ENCODE assay signal across 10 cellular contexts in the genomic region with DNA sequence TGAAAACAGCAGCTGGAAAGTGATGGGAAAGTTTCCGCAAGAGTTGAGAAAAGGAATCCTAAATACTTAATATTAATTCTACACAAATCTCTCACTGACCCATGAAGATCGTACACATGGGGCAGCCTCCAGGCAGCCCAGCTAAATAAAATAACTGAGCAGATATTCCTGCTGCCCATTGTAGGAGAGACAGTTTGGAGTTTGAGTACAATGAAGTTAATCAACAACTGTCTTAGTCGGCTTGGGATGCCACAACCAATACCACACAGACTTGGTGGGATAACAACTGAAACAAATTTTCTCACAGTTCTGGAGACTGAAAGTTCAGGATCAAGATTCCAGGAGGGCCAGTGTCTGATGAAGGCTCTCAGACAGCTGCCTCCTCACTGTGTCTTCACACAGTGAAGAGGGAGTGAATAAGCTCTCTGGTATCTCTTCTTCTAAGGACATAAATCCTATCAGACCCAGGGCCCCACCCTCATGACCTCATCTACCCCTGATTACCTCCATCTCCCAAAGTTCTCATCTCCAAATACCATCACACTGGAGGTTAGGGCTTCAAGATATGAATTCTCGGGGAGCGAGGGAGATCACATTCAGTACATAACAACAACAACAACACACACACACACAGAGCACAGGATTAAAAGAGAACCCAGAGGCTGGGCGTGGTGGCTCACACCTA. TPM values are rescaled to one million over a fixed set of nuclear protein-coding genes. Genes with fewer than 3 reads are reported as not detected.
DNase-seq lines count a peak whose midpoint lies in the region; ATAC-seq, FAIRE-seq and TF ChIP-seq lines count a peak whose summit lies in the region.
"Had no signal": no experiment of that assay in that cellular context is flagged by ENCODE, and none has a peak within 500 bp of the region (broad histone marks: within the 10 kb centered on the region; RNA-seq: fewer than 3 reads in every experiment).

No MANE protein-coding gene starts in this region.

- H3K36me3 ChIP-seq in keratinocyte (ENCODE audit: control insufficient read depth in 2 of 2, extremely low read depth in 1 of 2, insufficient read depth in 2 of 2, low read length in 2 of 2) = peaks cover 0 to 8% of the 10 kb centered on the region in 2 experiments

- H3K4me2 ChIP-seq in keratinocyte (ENCODE audit: control insufficient read depth, extremely low read depth, insufficient read depth, low read depth, low read length) = no peak overlapping the region

- H4K20me1 ChIP-seq in keratinocyte (ENCODE audit: control insufficient read depth, extremely low read depth, insufficient read depth, low read length) = no peaks in the 10 kb centered on the region

- H3K9me3 Mint-ChIP-seq in activated naive CD8-positive, alpha-beta T cell treated with anti-CD3 and anti-CD28 coated beads, Interleukin-2, amount 50 U/mL, for 24 hours = no peaks in the 10 kb centered on the region
- no peaks in the 10 kb centered on the region for H3K9me3 Mint-ChIP-seq in activated naive CD4-positive, alpha-beta T cell treated with anti-CD3 and anti-CD28 coated beads, Interleukin-2, amount 50 U/mL, for 72 hours

- peaks cover 87% of the 10 kb centered on the region for H3K79me2 ChIP-seq in keratinocyte (ENCODE audit: control insufficient read depth, insufficient read depth, low read length)

- H3K4me3 ChIP-seq in keratinocyte (ENCODE audit: control insufficient read depth in 2 of 3, extremely low read depth in 1 of 3, insufficient read depth in 2 of 3, low read depth in 1 of 3, low read length in 3 of 3) = no peak overlapping the region

- no peak for TF ChIP-seq CTCF in keratinocyte (optimal IDR thresholded peaks at IDR 0.05 in 1 of 3, IDR thresholded peaks at IDR 0.05 in 1 of 3, conservative IDR thresholded peaks at IDR 0.05 in 1 of 3; ENCODE audit: extremely low read depth in 1 of 3, insufficient read depth in 2 of 3, low read length in 3 of 3)

- no peaks in the 10 kb centered on the region for H3K9me3 ChIP-seq in keratinocyte (ENCODE audit: control insufficient read depth, low read depth, low read length)

- no peak for ATAC-seq in activated naive CD8-positive, alpha-beta T cell treated with anti-CD3 and anti-CD28 coated beads, Interleukin-2, amount 50 U/mL, for 24 hours
- no peak for ATAC-seq in HG03571 (IDR thresholded peaks at IDR 0.05; ENCODE audit: unreplicated experiment)
- ATAC-seq in activated naive CD4-positive, alpha-beta T cell treated with anti-CD3 and anti-CD28 coated beads, Interleukin-2, amount 50 U/mL, for 72 hours = no peak

- H3K36me3 Mint-ChIP-seq in activated naive CD8-positive, alpha-beta T cell treated with anti-CD3 and anti-CD28 coated beads, Interleukin-2, amount 50 U/mL, for 24 hours (ENCODE audit: low read depth) = peaks cover 26% of the 10 kb centered on the region
- peaks cover 0 to 16% of the 10 kb centered on the region in 2 donors for H3K36me3 Mint-ChIP-seq in activated naive CD4-positive, alpha-beta T cell treated with anti-CD3 and anti-CD28 coated beads, Interleukin-2, amount 50 U/mL, for 72 hours

- FAIRE-seq in keratinocyte (lab: Jason Lieb, UNC) = peak; percentile 9

- dilution Hi-C loops in keratinocyte (cut with MboI; ENCODE audit: extremely low pct_ligation_motif_present, low sequenced_read_pairs) = no loop called here

- no peaks in the 10 kb centered on the region for H3K27me3 Mint-ChIP-seq in activated naive CD8-positive, alpha-beta T cell treated with anti-CD3 and anti-CD28 coated beads, Interleukin-2, amount 50 U/mL, for 24 hours

- H3K27me3 ChIP-seq in keratinocyte (ENCODE audit: control insufficient read depth, extremely low read depth, insufficient read depth, low read length) = no peaks in the 10 kb centered on the region

- H3K9me1 ChIP-seq in keratinocyte (ENCODE audit: control insufficient read depth, extremely low read depth, insufficient read depth, low read length) = no peaks in the 10 kb centered on the region

- H3K4me1 ChIP-seq in keratinocyte (ENCODE audit: control insufficient read depth, extremely low read depth, insufficient read depth, low read length) = peaks cover 10% of the 10 kb centered on the region

- DNase-seq in A172 (ENCODE audit: low spot score) (peak; percentile 80), GM04504 (ENCODE audit: low read depth) (peak; percentile 50), keratinocyte (ENCODE audit: low read depth, low spot score) (no peak), SKM-1 (lab: John Stamatoyannopoulos, UW; ENCODE audit: unreplicated experiment) (no peak)
- DNase-seq in activated naive CD8-positive, alpha-beta T cell treated with anti-CD3 and anti-CD28 coated beads, Interleukin-2, amount 50 U/mL, for 24 hours = no peak
- DNase-seq in stimulated activated naive CD4-positive, alpha-beta T cell (lab: John Stamatoyannopoulos, UW) = no peak
- no peak for DNase-seq in activated naive CD4-positive, alpha-beta T cell treated with anti-CD3 and anti-CD28 coated beads, Interleukin-2, amount 50 U/mL, for 72 hours (ENCODE audit: low spot score in 2 of 2)
- DNase-seq: activated effector memory CD4-positive, alpha-beta T cell treated with anti-CD3 and anti-CD28 coated beads, Interleukin-2, amount 50 U/mL, for 16 hours; NCI-H510A treated with DMSO at 0.1 percent for 48 hours had no signal

- no peak overlapping the region for H3K4me3 Mint-ChIP-seq in activated naive CD8-positive, alpha-beta T cell treated with anti-CD3 and anti-CD28 coated beads, Interleukin-2, amount 50 U/mL, for 24 hours

- H3K27ac ChIP-seq in keratinocyte (ENCODE audit: control insufficient read depth, insufficient read depth, low read length) = no peak overlapping the region

- H3K4me1 Mint-ChIP-seq in activated naive CD8-positive, alpha-beta T cell treated with anti-CD3 and anti-CD28 coated beads, Interleukin-2, amount 50 U/mL, for 24 hours = peaks cover 29% of the 10 kb centered on the region

- H3K9ac ChIP-seq in keratinocyte (ENCODE audit: control insufficient read depth, extremely low read depth, insufficient read depth, low read length) = no peak overlapping the region

- no peak overlapping the region for H2AFZ ChIP-seq in keratinocyte (ENCODE audit: control insufficient read depth, low read length)

- H3K27ac Mint-ChIP-seq in activated naive CD8-positive, alpha-beta T cell treated with anti-CD3 and anti-CD28 coated beads, Interleukin-2, amount 50 U/mL, for 24 hours = peak overlapping the region; percentile 42
- no peak overlapping the region for H3K27ac Mint-ChIP-seq in activated naive CD4-positive, alpha-beta T cell treated with anti-CD3 and anti-CD28 coated beads, Interleukin-2, amount 50 U/mL, for 72 hours

RNA-seq across cellular contexts. Expression of gene TRPM7, which starts 9.7 kb away (rescaled TPM):
- total RNA-seq in A172 (2014; rRNA removed; shearing (Covaris generic)) = 27.7 and 31.2 TPM in 2 replicates
- polyA plus RNA-seq in keratinocyte = 14.4 to 25.4 TPM (median 19.6 TPM) in 3 replicates
- polyA plus RNA-seq in keratinocyte (2011; ENCODE audit: low read depth) = 67.0 TPM
- polyA plus RNA-seq in keratinocyte (2011; cell fraction: cytosol; rRNA removed) = 7.1 and 14.7 TPM in 2 replicates
- polyA plus RNA-seq in keratinocyte (2011; cell fraction: nucleus; rRNA removed) = 28.7 and 41.4 TPM in 2 replicates
- 12.4 and 14.8 TPM in 2 replicates for polyA plus RNA-seq in keratinocyte (2012; ENCODE audit: low replicate concordance)
- polyA minus RNA-seq in keratinocyte = 2.6 to 56.2 TPM (median 27.1 TPM) in 3 replicates
- 16.1 TPM for polyA minus RNA-seq in keratinocyte (2011; cell fraction: cytosol; rRNA and poly(A)+ RNA removed)
- 54.0 and 103 TPM in 2 replicates for polyA minus RNA-seq in keratinocyte (2011; cell fraction: nucleus; rRNA and poly(A)+ RNA removed)
- 10 to 100 TPM; 48.3 to 55.8 TPM for total RNA-seq in activated naive CD4-positive, alpha-beta T cell treated with anti-CD3 and anti-CD28 coated beads, Interleukin-2, amount 50 U/mL, for 72 hours

Comparison
In these comparisons a context has a peak if more than half of its experiments do, and no peak if none do; other contexts are left out.
1. DNase-seq: peak in A172 (single experiment) and GM04504 (single experiment); none in activated naive CD8-positive, alpha-beta T cell treated with anti-CD3 and anti-CD28 coated beads, Interleukin-2, amount 50 U/mL, for 24 hours (single experiment), keratinocyte (single experiment), stimulated activated naive CD4-positive, alpha-beta T cell (0 of 6), activated naive CD4-positive, alpha-beta T cell treated with anti-CD3 and anti-CD28 coated beads, Interleukin-2, amount 50 U/mL, for 72 hours (0 of 2) and SKM-1 (single experiment).